ENCODE assay signal across 6 cellular contexts in genomic region chr4:183433183-183433582, GRCh38. TPM values are rescaled to one million over a fixed set of nuclear protein-coding genes. Genes with fewer than 3 reads are reported as not detected.
DNase-seq lines count a peak whose midpoint lies in the region; TF ChIP-seq lines count a peak whose summit lies in the region.
"Not testable (repeated sequence)": the region's sequence is repeated elsewhere in the genome, so short reads cannot be mapped to it uniquely, and the experiment has no call there.

No MANE protein-coding gene starts in this region.

- not testable (repeated sequence) for H3K36me3 Mint-ChIP-seq in osteocyte (ENCODE audit: unreplicated experiment); type B pancreatic cell

- not testable (repeated sequence) for H3K9ac ChIP-seq in colonic mucosa (ENCODE audit: low read depth in 2 of 2, low read length in 2 of 2)

- H3K27ac ChIP-seq in colonic mucosa, spleen: not testable (repeated sequence)

- not testable (repeated sequence) for TF ChIP-seq POLR2A in spleen (IDR thresholded peaks at IDR 0.05)

- H3K4me1 ChIP-seq in colonic mucosa = not testable (repeated sequence)
- peaks cover 0 to 14% (median 9%) of the 10 kb centered on the region in 6 donors for H3K4me1 ChIP-seq in spleen

- H3K4me1 Mint-ChIP-seq in osteocyte (ENCODE audit: unreplicated experiment) (peaks cover 13% of the 10 kb centered on the region), type B pancreatic cell (ENCODE audit: unreplicated experiment) (peaks cover 18% of the 10 kb centered on the region)

- not testable (repeated sequence) for H3K4me3 ChIP-seq in colonic mucosa, spleen

- H3K9me3 Mint-ChIP-seq in osteocyte (ENCODE audit: unreplicated experiment); type B pancreatic cell: not testable (repeated sequence)

- H3K36me3 ChIP-seq in colonic mucosa, spleen: not testable (repeated sequence)

- intact Hi-C loops in colonic mucosa (cut with DNase I); spleen (cut with DNase I; ENCODE audit: low total_unique reads): not testable (repeated sequence)

- not testable (repeated sequence) for H3K4me3 Mint-ChIP-seq in osteocyte (ENCODE audit: unreplicated experiment); type B pancreatic cell

- H3K9me3 ChIP-seq in colonic mucosa, spleen: not testable (repeated sequence)

- H3K27ac Mint-ChIP-seq in osteocyte (ENCODE audit: unreplicated experiment); type B pancreatic cell: not testable (repeated sequence)

- DNase-seq in activated CD8-positive, alpha-beta memory T cell treated with anti-CD3 and anti-CD28 coated beads for 24 hours = peak; percentile 45
- peak; percentile 10 for DNase-seq in colonic mucosa
- DNase-seq in islet precursor cell = peak; percentile 8
- peak; percentile 72 for DNase-seq in osteocyte (ENCODE audit: extremely low spot score, unreplicated experiment)
- DNase-seq in spleen = peak; percentile 44
- peak; percentile 55 for DNase-seq in type B pancreatic cell (ENCODE audit: extremely low spot score, unreplicated experiment)

- not testable (repeated sequence) for H3K27me3 ChIP-seq in colonic mucosa; spleen (replicated peaks in 1 of 7)

- not testable (repeated sequence) for H3K27me3 Mint-ChIP-seq in osteocyte (ENCODE audit: unreplicated experiment); type B pancreatic cell

- TF ChIP-seq CTCF in colonic mucosa (IDR thresholded peaks at IDR 0.05); osteocyte (IDR thresholded peaks at IDR 0.05); spleen (IDR thresholded peaks at IDR 0.05 in 8 of 11, conservative IDR thresholded peaks at IDR 0.05 in 3 of 11); type B pancreatic cell (conservative IDR thresholded peaks at IDR 0.05): not testable (repeated sequence)

- 92 to 96% (median 92%) methylated on average over 9 to 27 of the region's 27 CpGs for WGBS in spleen, 5 donors

RNA-seq across cellular contexts. Expression of gene CDKN2AIP, which starts 11.3 kb away (rescaled TPM):
- total RNA-seq in colonic mucosa = 10 to 100 TPM; 17.5 to 23.5 TPM
- 13.2 and 13.8 TPM in 2 replicates for total RNA-seq in osteocyte
- 10 to 100 TPM; 11.6 to 27.9 (median 19.5) TPM for total RNA-seq in spleen
- 10 to 100 TPM; 11.9 to 19.0 (median 14.2) TPM for polyA plus RNA-seq in spleen
- total RNA-seq in type B pancreatic cell (ENCODE audit: low replicate concordance) = 29.7 and 57.5 TPM in 2 replicates

Comparison
In these comparisons a context has a peak if more than half of its experiments do, and no peak if none do; other contexts are left out.
1. DNase-seq: peak in every context shown above with its lines; median percentile 72 in osteocyte; 55 in type B pancreatic cell; 45 in activated CD8-positive, alpha-beta memory T cell treated with anti-CD3 and anti-CD28 coated beads for 24 hours; 44 in spleen; 10 in colonic mucosa; 8 in islet precursor cell.